ENCODE assay signal across 8 cellular contexts in the genomic region with DNA sequence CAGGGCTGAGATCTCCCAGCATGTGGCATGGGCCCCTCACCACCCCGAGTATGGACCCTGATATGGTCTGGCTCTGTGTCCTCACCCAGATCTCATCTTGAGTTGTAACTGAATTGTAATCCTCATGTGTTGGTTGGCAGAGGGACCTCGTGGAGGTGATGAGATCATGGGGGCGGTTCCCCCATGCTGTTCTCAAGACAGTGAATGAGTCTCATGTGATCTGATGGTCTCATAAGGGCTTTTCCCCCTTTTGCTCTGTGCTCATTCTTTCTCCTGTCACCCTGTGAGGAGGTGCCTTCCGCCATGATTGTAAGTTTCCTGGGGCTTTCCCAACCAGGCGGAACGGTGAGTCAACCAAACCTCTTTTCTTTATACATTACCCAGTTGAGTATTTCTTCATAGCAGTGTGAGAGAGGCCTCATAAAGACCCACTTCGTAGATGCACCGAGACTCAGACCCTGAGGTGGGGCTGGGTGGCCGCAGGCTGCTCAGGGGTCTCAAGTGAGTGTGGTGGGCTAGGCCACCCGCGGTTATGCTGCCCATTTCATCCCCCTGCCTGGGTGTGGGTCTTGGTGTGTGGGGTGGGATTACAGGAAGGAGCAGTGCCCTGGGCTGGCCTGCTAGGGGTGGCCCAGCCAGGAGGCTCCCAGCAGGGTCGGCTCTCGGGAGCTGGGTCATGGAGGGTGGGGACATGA. TPM values are rescaled to one million over a fixed set of nuclear protein-coding genes. Genes with fewer than 3 reads are reported as not detected.
DNase-seq lines count a peak whose midpoint lies in the region; ATAC-seq and TF ChIP-seq lines count a peak whose summit lies in the region.

No MANE protein-coding gene starts in this region.

- ATAC-seq in GM18511 (IDR thresholded peaks at IDR 0.05; ENCODE audit: unreplicated experiment): peak; percentile 85
- peak; percentile 63 for ATAC-seq in HG02938 (IDR thresholded peaks at IDR 0.05; ENCODE audit: unreplicated experiment)
- peak; percentile 38 to 84 (median 50) for ATAC-seq in T-cell (replicated peaks in 1 of 4)

- WGBS in spleen, 5 donors: 49 to 70% (median 53%) methylated on average over 11 to 13 of the region's 13 CpGs

- H3K27ac ChIP-seq in spleen: peak overlapping the region in 2 of 8 donors; percentile 40 to 46

- H3K4me3 Mint-ChIP-seq in T-cell (no peak overlapping the region), brain (peak overlapping the region in 2 of 5 experiments; percentile 5 to 52)

- H3K4me1 ChIP-seq in spleen: peaks cover 0 to 37% (median 18%) of the 10 kb centered on the region in 6 donors

- POLR2A ChIA-PET in T-cell (lab: Charles Lee): no interaction called here

- H3K27me3 Mint-ChIP-seq in T-cell: peaks cover 2 to 3% of the 10 kb centered on the region in 2 donors
- H3K27me3 Mint-ChIP-seq in brain: peaks cover 5% of the 10 kb centered on the region

- no peaks in the 10 kb centered on the region for H3K9me3 ChIP-seq in spleen

- CTCF ChIA-PET in T-cell (lab: Charles Lee): no interaction called here

- DNase-seq in T-cell (peak in 28 of 34 experiments; percentile 3 to 40 (median 23)), spleen (no peak), NCI-H1436 (lab: John Stamatoyannopoulos, UW) (no peak), hepatic stellate cell (ENCODE audit: low spot score) (no peak)
- DNase-seq in stimulated activated CD4-positive, alpha-beta T cell treated with anti-CD3 and anti-CD28 coated beads, Interleukin-2, amount 100 ng/mL, for 24 hours: peak; percentile 71 to 78

- H3K4me1 Mint-ChIP-seq in T-cell: peaks cover 12 to 25% (median 14%) of the 10 kb centered on the region in 3 donors
- H3K4me1 Mint-ChIP-seq in brain: peaks cover 24% of the 10 kb centered on the region

- no peak overlapping the region for H3K4me3 ChIP-seq in spleen

- TF ChIP-seq CTCF in brain (conservative IDR thresholded peaks at IDR 0.05) (no peak), spleen (IDR thresholded peaks at IDR 0.05 in 8 of 11, conservative IDR thresholded peaks at IDR 0.05 in 3 of 11) (no peak)

- H3K27ac Mint-ChIP-seq in T-cell (peak overlapping the region; percentile 53 to 57), brain (peak overlapping the region in 4 of 5 experiments; percentile 13 to 82 (median 68))

- H3K36me3 Mint-ChIP-seq in T-cell (no peaks in the 10 kb centered on the region), brain (no peaks in the 10 kb centered on the region)

- no peak for TF ChIP-seq POLR2A in spleen (IDR thresholded peaks at IDR 0.05)

- H3K9me3 Mint-ChIP-seq in T-cell (no peaks in the 10 kb centered on the region), brain (peaks cover 0 to 12% (median 0%) of the 10 kb centered on the region in 5 experiments)

- intact Hi-C loops in spleen (cut with DNase I; ENCODE audit: low total_unique reads): loop anchor here (5.0 kb wide), 2 partner anchors 115 to 290 kb away; no protein-coding TSS in a partner anchor

- H3K27me3 ChIP-seq in spleen (replicated peaks in 1 of 7): peaks cover 0 to 23% (median 2%) of the 10 kb centered on the region in 7 donors

- H3K36me3 ChIP-seq in spleen: no peaks in the 10 kb centered on the region

RNA-seq across cellular contexts. Expression of a gene that starts 26.2 kb away (rescaled TPM):
- total RNA-seq in T-cell: not detected
- polyA plus RNA-seq in brain (ENCODE audit: insufficient read depth, low read depth, low replicate concordance): 0.15 TPM
- total RNA-seq in spleen: under 1 TPM in 2 of 7 donors, not detected in 5; 0.13 to 0.19 TPM
- under 1 TPM in 1 of 3 donors, not detected in 2; 0.02 TPM for polyA plus RNA-seq in spleen

Comparison
In these comparisons a context has a peak if more than half of its experiments do, and no peak if none do; other contexts are left out.
1. DNase-seq: peak in T-cell (28 of 34) and stimulated activated CD4-positive, alpha-beta T cell treated with anti-CD3 and anti-CD28 coated beads, Interleukin-2, amount 100 ng/mL, for 24 hours (2 of 2); none in spleen (single experiment), NCI-H1436 (single experiment) and hepatic stellate cell (single experiment).
2. Peak in every context shown above with its lines, with median percentiles within 50 percentile points of each other: ATAC-seq.